2 cellular contexts compared by ENCODE assay signal in genomic region chr1:186429017-186429416, GRCh38.
TF ChIP-seq lines count a peak whose summit lies in the region.

No MANE protein-coding gene starts in this region.

TF ChIP-seq in HepG2, 621 proteins besides CTCF, POLR2A, EP300 and RAD21:
- TF ChIP-seq SATB2 (CRISPR knock-in tag; IDR thresholded peaks at IDR 0.05) (no peak), CEBPB (IDR thresholded peaks at IDR 0.05; ENCODE audit: borderline replicate concordance, low read depth, low read length) (peak; percentile 49; the same call in 1 of the 2 replicates)
TF ChIP-seq in HepG2: peak in this region for 1.

TF ChIP-seq in K562, 482 proteins besides CTCF, POLR2A, EP300 and RAD21:
- TF ChIP-seq BRD4 (IDR thresholded peaks at IDR 0.05): no peak
- no peak for TF ChIP-seq PRMT5 (CRISPR knock-in tag; IDR thresholded peaks at IDR 0.05)
- no peak for TF ChIP-seq NCOA6 (IDR thresholded peaks at IDR 0.05)
- no peak for TF ChIP-seq SREBF2 (CRISPR knock-in tag; IDR thresholded peaks at IDR 0.05)
- no peak for TF ChIP-seq GTF2F1 (IDR thresholded peaks at IDR 0.05; ENCODE audit: low read depth, low read length)
- TF ChIP-seq SPI1 (IDR thresholded peaks at IDR 0.05; ENCODE audit: borderline replicate concordance, low read depth, low read length): no peak
- no peak for TF ChIP-seq VEZF1 (CRISPR knock-in tag; IDR thresholded peaks at IDR 0.05)
- peak; percentile 27; the same call in 1 of the 2 replicates for TF ChIP-seq CEBPB (tag; IDR thresholded peaks at IDR 0.05)
- no peak for TF ChIP-seq RERE (CRISPR knock-in tag; IDR thresholded peaks at IDR 0.05; ENCODE audit: borderline replicate concordance)
TF ChIP-seq in K562: peak in this region for 1.
